21 cellular contexts compared by ENCODE assay signal in genomic region chr11:109347304-109347703, GRCh38.
"Had no signal": no experiment of that assay in that cellular context is flagged by ENCODE, and none has a peak within 500 bp of the region (broad histone marks: within the 10 kb centered on the region; RNA-seq: fewer than 3 reads in every experiment).

No MANE protein-coding gene starts in this region.

- H3K4me1 ChIP-seq: lower lobe of right lung, right lobe of liver, tibial nerve, uterus had no signal

- ATAC-seq: left colon; lower lobe of right lung; naive thymus-derived CD8-positive, alpha-beta T cell; right lobe of liver; stimulated activated memory B cell treated with anti-CD40 and anti-IgM and Interleukin-4, amounts not matched to agents 10 μg/mL and 1 μg/mL and 100 μg/mL, for 72 hours; stimulated activated naive CD8-positive, alpha-beta T cell treated with anti-CD3 and anti-CD28 coated beads, Interleukin-15, amount 100 ng/mL, for 72 hours had no signal

- H3K9me3 ChIP-seq: lower lobe of right lung, ovary, right lobe of liver, tibial nerve, uterus had no signal

- H3K4me3 ChIP-seq: lower lobe of right lung, ovary, right lobe of liver, smooth muscle cell, tibial nerve, uterus had no signal

- H3K27me3 ChIP-seq: ovary, right lobe of liver, tibial nerve, uterus had no signal

- H3K36me3 ChIP-seq: lower lobe of right lung, ovary, right lobe of liver, tibial nerve, uterus had no signal

- DNase-seq: hypothalamus; immature natural killer cell; kidney; left colon; lower lobe of right lung; mammary epithelial cell; mesenchymal stem cell; naive thymus-derived CD8-positive, alpha-beta T cell; ovary; right lobe of liver; stimulated activated CD4-positive, alpha-beta T cell treated with anti-CD3 and anti-CD28 coated beads, Interleukin-1b, Interleukin-23, amount 100 ng/mL, for 48 hours; stimulated activated CD4-positive, alpha-beta T cell treated with anti-CD3 and anti-CD28 coated beads, Interleukin-2, amount 100 ng/mL, for 48 hours; stimulated activated CD4-positive, alpha-beta T cell treated with anti-CD3 and anti-CD28 coated beads, Interleukin-4, amount 100 ng/mL, for 4 hours; stimulated activated CD8-positive, alpha-beta memory T cell treated with anti-CD3 and anti-CD28 coated beads, Interleukin-4, amount 100 ng/mL, for 48 hours; stimulated activated naive CD4-positive, alpha-beta T cell treated with Interleukin-2 at 50 U/mL for 16 hours; stimulated activated naive CD8-positive, alpha-beta T cell treated with anti-CD3 and anti-CD28 coated beads, Interleukin-15, amount 100 ng/mL, for 72 hours; substantia nigra; uterus had no signal

- H3K27ac ChIP-seq: lower lobe of right lung, ovary, right lobe of liver, tibial nerve, uterus had no signal
